7 cellular contexts compared by ENCODE assay signal in genomic region chr22:39522567-39523300, GRCh38. TPM values are rescaled to one million over a fixed set of nuclear protein-coding genes. Genes with fewer than 3 reads are reported as not detected.
DNase-seq lines count a peak whose midpoint lies in the region; ATAC-seq and TF ChIP-seq lines count a peak whose summit lies in the region.

No MANE protein-coding gene starts in this region.

- H3K27ac Mint-ChIP-seq in activated CD8-positive, alpha-beta T cell treated with anti-CD3 and anti-CD28 coated beads for 36 hours: peak overlapping the region; percentile 98

- intact Hi-C loops in activated CD8-positive, alpha-beta T cell treated with anti-CD3 and anti-CD28 coated beads for 36 hours (cut with micrococcal nuclease): loop anchor here (5.0 kb wide), 1 partner anchor 205 kb away; the partner anchor contains the start of gene RPL3
- intact Hi-C loops in prostate gland (cut with DNase I): loop anchor here (5.0 to 10.0 kb wide), 2 partner anchors 178 to 650 kb away; partner anchors contain the start of genes CBX6 and SYNGR1

- peak overlapping the region; percentile 99 for H3K9ac ChIP-seq in Karpas-422 (ENCODE audit: low read length)

- ATAC-seq in activated CD8-positive, alpha-beta T cell treated with anti-CD3 and anti-CD28 coated beads for 36 hours: no peak
- peak; percentile 3 for ATAC-seq in foreskin keratinocyte

- no peak overlapping the region for H2AFZ ChIP-seq in Karpas-422 (ENCODE audit: low read length)

- WGBS in prostate gland: 6% methylated on average over 14 of the region's 14 CpGs

- DNase-seq in EH (ENCODE audit: low read depth) (peak; percentile 78), Karpas-422 (peak; percentile 78), foreskin keratinocyte (peak in 1 of 2 donors; percentile 64), prostate gland (ENCODE audit: low spot score) (peak; percentile 82), H4 (ENCODE audit: low spot score) (no peak), DMS114 treated with DMSO at 0.1 percent for 48 hours (lab: John Stamatoyannopoulos, UW; ENCODE audit: unreplicated experiment) (no peak)
- DNase-seq in activated CD8-positive, alpha-beta T cell treated with anti-CD3 and anti-CD28 coated beads for 36 hours: peak; percentile 53

- POLR2A ChIA-PET in activated CD8-positive, alpha-beta T cell treated with anti-CD3 and anti-CD28 coated beads for 36 hours (lab: Charles Lee): interaction anchor here (0.7 to 17.7 kb wide), 27 partner anchors 3 to 517 kb away, joined by 3 to 234 read pairs (median 4); partner anchors contain the start of genes ATF4, GRAP2, MIEF1 and RPL3

- H3K36me3 ChIP-seq in Karpas-422 (ENCODE audit: insufficient read depth, low read length): peaks cover 33% of the 10 kb centered on the region
- peaks cover 6 to 17% of the 10 kb centered on the region in 2 donors for H3K36me3 ChIP-seq in prostate gland

- no peaks in the 10 kb centered on the region for H3K27me3 Mint-ChIP-seq in activated CD8-positive, alpha-beta T cell treated with anti-CD3 and anti-CD28 coated beads for 36 hours

- peak overlapping the region; percentile 89 for H3K4me3 Mint-ChIP-seq in activated CD8-positive, alpha-beta T cell treated with anti-CD3 and anti-CD28 coated beads for 36 hours

- peaks cover 58% of the 10 kb centered on the region for H3K36me3 Mint-ChIP-seq in activated CD8-positive, alpha-beta T cell treated with anti-CD3 and anti-CD28 coated beads for 36 hours (ENCODE audit: low read depth)

- peaks cover 70% of the 10 kb centered on the region for H3K4me1 ChIP-seq in Karpas-422 (ENCODE audit: low read length)
- H3K4me1 ChIP-seq in foreskin keratinocyte: no peaks in the 10 kb centered on the region
- peaks cover 17% of the 10 kb centered on the region for H3K4me1 ChIP-seq in prostate gland (replicated peaks)

- H3K27ac ChIP-seq in Karpas-422 (ENCODE audit: low read length) (peak overlapping the region; percentile 92), foreskin keratinocyte (no peak overlapping the region), prostate gland (peak overlapping the region; percentile 100)

- TF ChIP-seq CTCF in activated CD8-positive, alpha-beta T cell treated with anti-CD3 and anti-CD28 coated beads for 36 hours (IDR thresholded peaks at IDR 0.05): no peak
- no peak for TF ChIP-seq CTCF in foreskin keratinocyte (conservative IDR thresholded peaks at IDR 0.05)
- no peak for TF ChIP-seq CTCF in prostate gland (IDR thresholded peaks at IDR 0.05)

- no peak for TF ChIP-seq POLR2A in prostate gland (IDR thresholded peaks at IDR 0.05)

- no peaks in the 10 kb centered on the region for H3K27me3 ChIP-seq in Karpas-422 (ENCODE audit: low read length)
- H3K27me3 ChIP-seq in foreskin keratinocyte: no peaks in the 10 kb centered on the region
- H3K27me3 ChIP-seq in prostate gland (replicated peaks; ENCODE audit: insufficient read depth): no peaks in the 10 kb centered on the region

- H4K20me1 ChIP-seq in Karpas-422 (ENCODE audit: insufficient read depth, low read depth, low read length): peaks cover 30% of the 10 kb centered on the region

- peaks cover 60% of the 10 kb centered on the region for H3K4me1 Mint-ChIP-seq in activated CD8-positive, alpha-beta T cell treated with anti-CD3 and anti-CD28 coated beads for 36 hours (ENCODE audit: low read depth)

- H3K79me2 ChIP-seq in Karpas-422 (ENCODE audit: low read length): peaks cover 26% of the 10 kb centered on the region

- H3K9me2 ChIP-seq in Karpas-422 (replicated peaks; ENCODE audit: insufficient read depth, low read length): no peaks in the 10 kb centered on the region

- CTCF ChIA-PET in activated CD8-positive, alpha-beta T cell treated with anti-CD3 and anti-CD28 coated beads for 36 hours (lab: Charles Lee): interaction anchor here (0.9 to 11.1 kb wide), 4 partner anchors 9 to 26 kb away, joined by 3 to 323 read pairs (median 4); partner anchors contain the start of gene MIEF1

- H3K4me2 ChIP-seq in Karpas-422 (ENCODE audit: low read depth, low read length, poor library complexity, severe bottlenecking): peak overlapping the region; percentile 84

- H3K9me3 ChIP-seq in Karpas-422 (ENCODE audit: low read length) (no peaks in the 10 kb centered on the region), prostate gland (no peaks in the 10 kb centered on the region)

- H3K9me3 Mint-ChIP-seq in activated CD8-positive, alpha-beta T cell treated with anti-CD3 and anti-CD28 coated beads for 36 hours: no peaks in the 10 kb centered on the region

- peak overlapping the region; percentile 92 for H3K4me3 ChIP-seq in Karpas-422 (ENCODE audit: low read length)
- H3K4me3 ChIP-seq in prostate gland: peak overlapping the region; percentile 100

RNA-seq across cellular contexts. Expression of gene ATF4, which starts 2.4 kb away (rescaled TPM):
- 543 and 666 TPM in 2 replicates for total RNA-seq in Karpas-422 (2014; rRNA removed; shearing (Covaris generic); ENCODE audit: low replicate concordance)
- 100 to 1,000 TPM; 518 to 536 TPM for total RNA-seq in activated CD8-positive, alpha-beta T cell treated with anti-CD3 and anti-CD28 coated beads for 36 hours
- total RNA-seq in foreskin keratinocyte (541 and 610 TPM in 2 replicates), prostate gland (100 to 1,000 TPM; 294 to 334 TPM)
- polyA plus RNA-seq in foreskin keratinocyte: 662 and 690 TPM in 2 replicates
- total RNA-seq in H4 (2014; rRNA removed; shearing (Covaris generic)): 379 and 444 TPM in 2 replicates

RNA-seq across cellular contexts. Expression of gene RPS19BP1, which starts 9.8 kb away (rescaled TPM):
- 91.1 and 198 TPM in 2 replicates for total RNA-seq in Karpas-422 (2014; rRNA removed; shearing (Covaris generic); ENCODE audit: low replicate concordance)
- total RNA-seq in activated CD8-positive, alpha-beta T cell treated with anti-CD3 and anti-CD28 coated beads for 36 hours: 10 to 100 TPM; 68.5 to 71.7 TPM
- total RNA-seq in foreskin keratinocyte (117 and 125 TPM in 2 replicates), prostate gland (100 to 1,000 TPM; 186 to 264 TPM)
- polyA plus RNA-seq in foreskin keratinocyte: 192 TPM in 2 replicates
- 92.5 and 123 TPM in 2 replicates for total RNA-seq in H4 (2014; rRNA removed; shearing (Covaris generic))

RNA-seq across cellular contexts. Expression of gene MIEF1, which starts 20.6 kb away (rescaled TPM):
- total RNA-seq in Karpas-422 (2014; rRNA removed; shearing (Covaris generic); ENCODE audit: low replicate concordance): 23.2 and 25.0 TPM in 2 replicates
- total RNA-seq in activated CD8-positive, alpha-beta T cell treated with anti-CD3 and anti-CD28 coated beads for 36 hours: 10 to 100 TPM; 48.2 to 51.1 TPM
- 27.6 and 28.0 TPM in 2 replicates for total RNA-seq in foreskin keratinocyte
- 10.0 and 11.2 TPM in 2 replicates for polyA plus RNA-seq in foreskin keratinocyte
- 10 to 100 TPM; 24.0 to 38.6 TPM for total RNA-seq in prostate gland
- 18.0 and 19.8 TPM in 2 replicates for total RNA-seq in H4 (2014; rRNA removed; shearing (Covaris generic))

RNA-seq across cellular contexts. Expression of gene CACNA1I, which starts 47.8 kb away (rescaled TPM):
- not detected in 2 replicates for total RNA-seq in Karpas-422 (2014; rRNA removed; shearing (Covaris generic); ENCODE audit: low replicate concordance)
- under 1 TPM; 0.07 to 0.09 TPM for total RNA-seq in activated CD8-positive, alpha-beta T cell treated with anti-CD3 and anti-CD28 coated beads for 36 hours
- total RNA-seq in foreskin keratinocyte (under 0.01 TPM in 1 of 2 replicates, not detected in the other), prostate gland (under 1 TPM; 0.05 to 0.68 TPM)
- not detected in 2 replicates for polyA plus RNA-seq in foreskin keratinocyte
- 0.19 TPM in 1 of 2 replicates, not detected in the other for total RNA-seq in H4 (2014; rRNA removed; shearing (Covaris generic))

Comparison
In these comparisons a context has a peak if more than half of its experiments do, and no peak if none do; other contexts are left out.
1. DNase-seq: peak in EH (single experiment), Karpas-422 (single experiment), activated CD8-positive, alpha-beta T cell treated with anti-CD3 and anti-CD28 coated beads for 36 hours (single experiment) and prostate gland (single experiment); none in H4 (single experiment) and DMS114 treated with DMSO at 0.1 percent for 48 hours (single experiment).